1 cellular context compared by ENCODE assay signal in the genomic region with DNA sequence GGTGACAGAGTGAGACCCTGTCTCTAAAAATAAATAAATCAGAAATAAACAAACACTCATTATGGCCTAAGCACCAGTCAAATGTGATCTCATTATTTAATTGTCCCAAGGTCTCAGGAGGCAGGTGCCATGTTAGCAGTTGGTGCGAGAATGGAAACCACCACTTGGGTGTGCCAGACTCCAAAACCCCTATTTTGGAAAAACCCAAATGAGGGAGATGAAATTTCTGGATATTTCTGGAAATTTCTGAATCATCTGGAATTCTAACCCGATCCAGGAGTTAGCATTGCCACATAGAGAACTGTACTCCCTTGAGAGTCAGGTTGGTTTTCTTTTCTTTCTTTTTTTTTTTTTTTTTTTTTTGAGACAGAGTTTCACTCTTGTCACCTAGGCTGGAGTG.
TF ChIP-seq lines count a peak whose summit lies in the region.

No MANE protein-coding gene starts in this region.

TF ChIP-seq in HCT116, 20 proteins besides CTCF, POLR2A, EP300 and RAD21 (continued from another document):
- TF ChIP-seq, protein P1, sequence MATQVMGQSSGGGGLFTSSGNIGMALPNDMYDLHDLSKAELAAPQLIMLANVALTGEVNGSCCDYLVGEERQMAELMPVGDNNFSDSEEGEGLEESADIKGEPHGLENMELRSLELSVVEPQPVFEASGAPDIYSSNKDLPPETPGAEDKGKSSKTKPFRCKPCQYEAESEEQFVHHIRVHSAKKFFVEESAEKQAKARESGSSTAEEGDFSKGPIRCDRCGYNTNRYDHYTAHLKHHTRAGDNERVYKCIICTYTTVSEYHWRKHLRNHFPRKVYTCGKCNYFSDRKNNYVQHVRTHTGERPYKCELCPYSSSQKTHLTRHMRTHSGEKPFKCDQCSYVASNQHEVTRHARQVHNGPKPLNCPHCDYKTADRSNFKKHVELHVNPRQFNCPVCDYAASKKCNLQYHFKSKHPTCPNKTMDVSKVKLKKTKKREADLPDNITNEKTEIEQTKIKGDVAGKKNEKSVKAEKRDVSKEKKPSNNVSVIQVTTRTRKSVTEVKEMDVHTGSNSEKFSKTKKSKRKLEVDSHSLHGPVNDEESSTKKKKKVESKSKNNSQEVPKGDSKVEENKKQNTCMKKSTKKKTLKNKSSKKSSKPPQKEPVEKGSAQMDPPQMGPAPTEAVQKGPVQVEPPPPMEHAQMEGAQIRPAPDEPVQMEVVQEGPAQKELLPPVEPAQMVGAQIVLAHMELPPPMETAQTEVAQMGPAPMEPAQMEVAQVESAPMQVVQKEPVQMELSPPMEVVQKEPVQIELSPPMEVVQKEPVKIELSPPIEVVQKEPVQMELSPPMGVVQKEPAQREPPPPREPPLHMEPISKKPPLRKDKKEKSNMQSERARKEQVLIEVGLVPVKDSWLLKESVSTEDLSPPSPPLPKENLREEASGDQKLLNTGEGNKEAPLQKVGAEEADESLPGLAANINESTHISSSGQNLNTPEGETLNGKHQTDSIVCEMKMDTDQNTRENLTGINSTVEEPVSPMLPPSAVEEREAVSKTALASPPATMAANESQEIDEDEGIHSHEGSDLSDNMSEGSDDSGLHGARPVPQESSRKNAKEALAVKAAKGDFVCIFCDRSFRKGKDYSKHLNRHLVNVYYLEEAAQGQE (IDR thresholded peaks at IDR 0.05; ENCODE audit: low read depth), result no peak
- TF ChIP-seq ZFX (IDR thresholded peaks at IDR 0.05), result no peak
- TF ChIP-seq, protein P2, sequence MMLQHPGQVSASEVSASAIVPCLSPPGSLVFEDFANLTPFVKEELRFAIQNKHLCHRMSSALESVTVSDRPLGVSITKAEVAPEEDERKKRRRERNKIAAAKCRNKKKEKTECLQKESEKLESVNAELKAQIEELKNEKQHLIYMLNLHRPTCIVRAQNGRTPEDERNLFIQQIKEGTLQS (IDR thresholded peaks at IDR 0.05), result no peak
- TF ChIP-seq YY1 (IDR thresholded peaks at IDR 0.05; ENCODE audit: extremely low read depth, insufficient replicate concordance, low read depth, low read length), result no peak
- TF ChIP-seq FOSL1 (IDR thresholded peaks at IDR 0.05; ENCODE audit: low read depth), result no peak
- no peak for TF ChIP-seq SRF (IDR thresholded peaks at IDR 0.05; ENCODE audit: low read depth)
- TF ChIP-seq, protein P3, sequence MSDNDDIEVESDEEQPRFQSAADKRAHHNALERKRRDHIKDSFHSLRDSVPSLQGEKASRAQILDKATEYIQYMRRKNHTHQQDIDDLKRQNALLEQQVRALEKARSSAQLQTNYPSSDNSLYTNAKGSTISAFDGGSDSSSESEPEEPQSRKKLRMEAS (IDR thresholded peaks at IDR 0.05), result no peak
- no peak for TF ChIP-seq TCF7L2 (IDR thresholded peaks at IDR 0.05; ENCODE audit: borderline replicate concordance, extremely low read depth, insufficient read depth, insufficient read length)
- no peak for TF ChIP-seq POLR2AphosphoS5 (IDR thresholded peaks at IDR 0.05; ENCODE audit: low read depth, low read length)
- no peak for TF ChIP-seq SIN3A (IDR thresholded peaks at IDR 0.05; ENCODE audit: low read depth)
TF ChIP-seq in HCT116: peak in this region for 0.
